Comparison of ENCODE assay signal across 11 cellular contexts in the genomic region with DNA sequence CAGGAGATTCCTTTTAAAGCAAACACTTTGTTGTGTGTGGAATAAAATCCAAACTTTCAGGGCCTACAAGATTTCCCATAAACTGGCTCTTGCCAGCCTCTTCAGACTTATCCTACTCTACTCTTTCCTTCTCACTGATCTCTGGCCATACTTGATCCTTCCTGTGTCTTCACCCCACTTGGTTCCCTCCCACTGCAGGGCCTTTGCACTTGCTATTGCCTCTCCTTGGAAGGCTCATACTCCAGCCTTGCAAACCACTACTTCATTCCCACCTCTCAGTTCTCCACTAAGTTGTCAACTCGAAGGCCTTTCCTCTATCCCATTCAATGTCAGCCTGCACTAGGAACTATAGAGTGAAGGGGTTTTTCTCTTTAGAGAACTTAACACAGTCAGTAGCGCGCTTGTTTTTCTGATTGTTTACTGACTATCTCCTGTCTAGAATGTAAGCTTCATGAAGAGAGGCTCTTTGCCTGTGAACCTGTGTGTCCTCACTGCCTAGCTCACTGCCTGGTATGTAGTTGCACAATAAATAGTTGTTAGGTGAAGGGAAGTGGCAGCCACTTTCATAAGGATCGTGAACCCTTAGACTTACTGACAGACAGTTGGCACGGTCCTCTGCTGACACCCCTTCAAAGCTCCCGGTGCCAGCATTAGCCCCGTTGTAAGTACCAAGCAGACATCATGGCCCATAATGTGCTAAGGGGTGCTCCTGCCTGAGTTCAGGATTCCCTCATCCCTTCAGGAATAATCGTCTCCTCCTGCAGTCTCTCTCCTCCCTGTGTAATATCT. TPM values are rescaled to one million over a fixed set of nuclear protein-coding genes. Genes with fewer than 3 reads are reported as not detected.
DNase-seq lines count a peak whose midpoint lies in the region; ATAC-seq, FAIRE-seq and TF ChIP-seq lines count a peak whose summit lies in the region.
"Had no signal": no experiment of that assay in that cellular context is flagged by ENCODE, and none has a peak within 500 bp of the region (broad histone marks: within the 10 kb centered on the region; RNA-seq: fewer than 3 reads in every experiment).

No MANE protein-coding gene starts in this region.

- peaks cover 33% of the 10 kb centered on the region for H3K27me3 Mint-ChIP-seq in activated B cell treated with CpG ODN at 0.5 μM for 24 hours

- H3K4me3 ChIP-seq in heart right ventricle (peak overlapping the region in 2 of 10 donors; percentile 80 to 88), mucosa of rectum (ENCODE audit: low read length in 2 of 2) (peak overlapping the region in 1 of 2 donors; percentile 83), upper lobe of right lung (peak overlapping the region; percentile 73)

- H3K4me3 Mint-ChIP-seq in activated B cell treated with CpG ODN at 0.5 μM for 24 hours, result peak overlapping the region; percentile 42

- intact Hi-C loops in heart right ventricle (cut with DNase I) (loop anchor here in 6 of 10 donors (5.0 to 10.0 kb wide), 7 partner anchors 51 to 218 kb away; a partner anchor contains a TSS), Right ventricle myocardium superior (cut with DNase I) (no loop called here), activated B cell treated with CpG ODN at 0.5 μM for 24 hours (cut with micrococcal nuclease) (no loop called here), upper lobe of right lung (cut with DNase I) (no loop called here)

- H3K36me3 Mint-ChIP-seq in activated B cell treated with CpG ODN at 0.5 μM for 24 hours (ENCODE audit: low read depth), result no peaks in the 10 kb centered on the region
- H3K36me3 Mint-ChIP-seq: stimulated activated memory B cell treated with anti-CD40 and anti-IgM and Interleukin-4, amounts not matched to agents 10 μg/mL and 1 μg/mL and 100 μg/mL, for 72 hours had no signal

- H3K27ac ChIP-seq in heart right ventricle (peak overlapping the region in 7 of 10 donors; percentile 90 to 97 (median 95)), mucosa of rectum (ENCODE audit: low read depth in 2 of 2, low read length in 2 of 2) (peak overlapping the region; percentile 78 to 89), upper lobe of right lung (no peak overlapping the region)

- H3K9me3 ChIP-seq in heart right ventricle, result no peaks in the 10 kb centered on the region
- H3K9me3 ChIP-seq in mucosa of rectum (ENCODE audit: control insufficient read depth in 2 of 2, low read length in 2 of 2), result no peaks in the 10 kb centered on the region
- no peaks in the 10 kb centered on the region for H3K9me3 ChIP-seq in upper lobe of right lung

- H3K27ac Mint-ChIP-seq in activated B cell treated with CpG ODN at 0.5 μM for 24 hours, result no peak overlapping the region
- H3K27ac Mint-ChIP-seq: stimulated activated memory B cell treated with anti-CD40 and anti-IgM and Interleukin-4, amounts not matched to agents 10 μg/mL and 1 μg/mL and 100 μg/mL, for 72 hours had no signal

- peaks cover 10% of the 10 kb centered on the region for H3K4me1 Mint-ChIP-seq in activated B cell treated with CpG ODN at 0.5 μM for 24 hours

- CTCF ChIA-PET in activated B cell treated with CpG ODN at 0.5 μM for 24 hours (lab: Charles Lee), result no interaction called here

- H3K4me1 ChIP-seq in heart right ventricle (peaks cover 3 to 62% (median 20%) of the 10 kb centered on the region in 9 donors), mucosa of rectum (ENCODE audit: control insufficient read depth in 2 of 2, insufficient read depth in 2 of 2, low read length in 2 of 2) (peaks cover 24 to 49% of the 10 kb centered on the region in 2 donors), upper lobe of right lung (peaks cover 16% of the 10 kb centered on the region)

- TF ChIP-seq CTCF in heart right ventricle (IDR thresholded peaks at IDR 0.05), result no peak
- TF ChIP-seq CTCF in activated B cell treated with CpG ODN at 0.5 μM for 24 hours (IDR thresholded peaks at IDR 0.05), result no peak
- TF ChIP-seq CTCF in upper lobe of right lung (IDR thresholded peaks at IDR 0.05), result no peak

- no peak for TF ChIP-seq POLR2A in GM12891 (IDR thresholded peaks at IDR 0.05; ENCODE audit: low read depth, low read length)

- FAIRE-seq in GM12891 (lab: Jason Lieb, UNC), result no peak

- no peak for DNase-seq in heart right ventricle
- no peak for DNase-seq in Right ventricle myocardium superior
- no peak for DNase-seq in activated B cell treated with CpG ODN at 0.5 μM for 24 hours
- DNase-seq in upper lobe of right lung, result no peak
- no peak for DNase-seq in D341Med (ENCODE audit: low spot score)
- no peak for DNase-seq in GM12891 (ENCODE audit: insufficient read length, low spot score)
- DNase-seq: cortex of kidney, midbrain had no signal

- peaks cover 0 to 10% (median 0%) of the 10 kb centered on the region in 9 donors for H3K36me3 ChIP-seq in heart right ventricle
- H3K36me3 ChIP-seq in mucosa of rectum (ENCODE audit: control insufficient read depth in 2 of 2, insufficient read depth in 2 of 2, low read length in 2 of 2), result no peaks in the 10 kb centered on the region
- no peaks in the 10 kb centered on the region for H3K36me3 ChIP-seq in upper lobe of right lung

- peak overlapping the region; percentile 77 to 91 for H3K9ac ChIP-seq in mucosa of rectum (ENCODE audit: low read depth in 1 of 2, low read length in 2 of 2)

- peaks cover 0 to 9% (median 0%) of the 10 kb centered on the region in 7 donors for H3K27me3 ChIP-seq in heart right ventricle
- H3K27me3 ChIP-seq in mucosa of rectum (ENCODE audit: control insufficient read depth in 2 of 2, insufficient read depth in 2 of 2, low read length in 2 of 2), result no peaks in the 10 kb centered on the region
- H3K27me3 ChIP-seq in upper lobe of right lung, result no peaks in the 10 kb centered on the region

- whole genome bisulfite sequencing in heart right ventricle, 2 donors, result 71 to 80% methylated on average over 8 of the region's 8 CpGs

- ATAC-seq in heart right ventricle (peak in 2 of 8 donors; percentile 19 to 36), Right ventricle myocardium superior (ENCODE audit: poor library complexity) (no peak), activated B cell treated with CpG ODN at 0.5 μM for 24 hours (ENCODE audit: low read depth) (no peak), upper lobe of right lung (no peak), GM21528 (IDR thresholded peaks at IDR 0.05; ENCODE audit: low FRiP score, unreplicated experiment) (no peak)

- H3K9me3 Mint-ChIP-seq in activated B cell treated with CpG ODN at 0.5 μM for 24 hours, result no peaks in the 10 kb centered on the region
- H3K9me3 Mint-ChIP-seq: stimulated activated memory B cell treated with anti-CD40 and anti-IgM and Interleukin-4, amounts not matched to agents 10 μg/mL and 1 μg/mL and 100 μg/mL, for 72 hours had no signal

- POLR2A ChIA-PET in activated B cell treated with CpG ODN at 0.5 μM for 24 hours (lab: Charles Lee), result no interaction called here

TF ChIP-seq in GM12891, 5 proteins besides CTCF, POLR2A, EP300 and RAD21:
- TF ChIP-seq SPI1 (IDR thresholded peaks at IDR 0.05; ENCODE audit: low read depth, low read length) (no peak), PAX5 (IDR thresholded peaks at IDR 0.05; ENCODE audit: insufficient read depth, low read length, severe bottlenecking) (no peak), POU2F2 (IDR thresholded peaks at IDR 0.05; ENCODE audit: low read depth, low read length) (no peak), TAF1 (IDR thresholded peaks at IDR 0.05; ENCODE audit: low read depth, low read length) (no peak), POLR2AphosphoS5 (IDR thresholded peaks at IDR 0.05; ENCODE audit: low read depth, low read length) (no peak)

RNA-seq across cellular contexts. Expression of a gene that starts 0.8 kb away (rescaled TPM):
- total RNA-seq in heart right ventricle, result 10 to 100 TPM; 17.4 to 39.8 (median 33.7) TPM
- polyA plus RNA-seq in heart right ventricle, result 10 to 100 TPM; 17.2 to 46.8 TPM
- total RNA-seq in Right ventricle myocardium superior, result 30.4 TPM
- total RNA-seq in activated B cell treated with CpG ODN at 0.5 μM for 24 hours, result 0.71 and 1.3 TPM in 2 replicates
- total RNA-seq in upper lobe of right lung, result 24.7 TPM
- 0.68 TPM for polyA plus RNA-seq in GM12891 (2012; ENCODE audit: low read depth, missing spikeins)

Comparison
In these comparisons a context has a peak if more than half of its experiments do, and no peak if none do; other contexts are left out.
1. intact Hi-C loops: an anchor here in heart right ventricle (5.0 to 10.0 kb wide); none called in Right ventricle myocardium superior, activated B cell treated with CpG ODN at 0.5 μM for 24 hours and upper lobe of right lung.